ENCODE assay signal across 24 cellular contexts in genomic region chr1:67322442-67322841, GRCh38. TPM values are rescaled to one million over a fixed set of nuclear protein-coding genes. Genes with fewer than 3 reads are reported as not detected.
A peak's percentile ranks its signal among the peaks of the same experiment; 100 is the strongest.
DNase-seq lines count a peak whose midpoint lies in the region; ATAC-seq and TF ChIP-seq lines count a peak whose summit lies in the region.
"Had no signal": no experiment of that assay in that cellular context is flagged by ENCODE, and none has a peak within 500 bp of the region (broad histone marks: within the 10 kb centered on the region; RNA-seq: fewer than 3 reads in every experiment).

No MANE protein-coding gene starts in this region.

- WGBS in suprapubic skin, result 91% methylated on average over 1 of the region's 1 CpG

- TF ChIP-seq CTCF in GM10248 (IDR thresholded peaks at IDR 0.05; ENCODE audit: control extremely low read depth, extremely low read depth, low read depth, missing control alignments) (no peak), suprapubic skin (IDR thresholded peaks at IDR 0.05) (no peak)

- DNase-seq in activated CD4-positive, alpha-beta T cell treated with anti-CD3 and anti-CD28 coated beads, Interleukin-2, amount 10 ng/mL, durations not matched to agents 7 days and 5 days, result no peak
- no peak for DNase-seq in activated CD4-positive, alpha-beta T cell treated with anti-CD3 and anti-CD28 coated beads for 1 hour
- peak; percentile 17 for DNase-seq in GM10248 (ENCODE audit: extremely low spot score)
- no peak for DNase-seq in immature natural killer cell
- DNase-seq in NCI-H345 treated with DMSO at 0.1 percent for 48 hours (lab: John Stamatoyannopoulos, UW; ENCODE audit: unreplicated experiment), result no peak
- no peak for DNase-seq in suprapubic skin (ENCODE audit: low spot score in 2 of 2)
- DNase-seq in NCI-H526 treated with DMSO at 0.1 percent for 48 hours (lab: John Stamatoyannopoulos, UW), result no peak
- DNase-seq: DMS153, DND-41, GOT3, HFFc6, KBM-7, NCI-H2029, NCI-H446 treated with DMSO at 0.1 percent for 48 hours, NCI-H526, Right ventricle myocardium superior, RPMI8226 had no signal

- no peaks in the 10 kb centered on the region for H3K36me3 ChIP-seq in suprapubic skin
- H3K36me3 ChIP-seq: HAP-1, SJSA1 had no signal

- POLR2A ChIA-PET in activated CD4-positive, alpha-beta T cell treated with anti-CD3 and anti-CD28 coated beads, Interleukin-2, amount 10 ng/mL, durations not matched to agents 7 days and 5 days (lab: Charles Lee), result no interaction called here
- POLR2A ChIA-PET in GM10248 (lab: Yijun Ruan, JAX), result interaction anchor here (0.6 kb wide), 1 partner anchor 81 kb away, joined by 5 read pairs; no protein-coding TSS in a partner anchor

- H3K27me3 ChIP-seq in suprapubic skin, result no peaks in the 10 kb centered on the region
- H3K27me3 ChIP-seq: SJSA1 had no signal

- H3K4me1 ChIP-seq in suprapubic skin, result no peaks in the 10 kb centered on the region
- H3K4me1 ChIP-seq: HAP-1, SJSA1 had no signal

- peaks cover 25% of the 10 kb centered on the region for H3K4me1 Mint-ChIP-seq in activated CD4-positive, alpha-beta T cell treated with anti-CD3 and anti-CD28 coated beads, Interleukin-2, amount 10 ng/mL, durations not matched to agents 7 days and 5 days
- H3K4me1 Mint-ChIP-seq in immature natural killer cell, result peaks cover 3 to 41% of the 10 kb centered on the region in 2 donors

- no peak overlapping the region for H3K4me3 ChIP-seq in suprapubic skin
- H3K4me3 ChIP-seq: HAP-1, SJSA1 had no signal

- CTCF ChIA-PET in activated CD4-positive, alpha-beta T cell treated with anti-CD3 and anti-CD28 coated beads, Interleukin-2, amount 10 ng/mL, durations not matched to agents 7 days and 5 days (lab: Charles Lee), result interaction anchor here (0.8 to 1.3 kb wide), 2 partner anchors 10 to 160 kb away, joined by 3 to 5 read pairs; no protein-coding TSS in a partner anchor
- CTCF ChIA-PET in GM10248 (lab: Yijun Ruan, JAX), result interaction anchor here (0.8 to 1.5 kb wide), 3 partner anchors 8 to 108 kb away, joined by 3 to 6 read pairs (median 5); no protein-coding TSS in a partner anchor

- no peaks in the 10 kb centered on the region for H3K27me3 Mint-ChIP-seq in activated CD4-positive, alpha-beta T cell treated with anti-CD3 and anti-CD28 coated beads, Interleukin-2, amount 10 ng/mL, durations not matched to agents 7 days and 5 days
- H3K27me3 Mint-ChIP-seq in immature natural killer cell (ENCODE audit: low read depth in 3 of 3), result peaks cover 0 to 2% (median 2%) of the 10 kb centered on the region in 3 donors

- no peaks in the 10 kb centered on the region for H3K9me3 ChIP-seq in suprapubic skin
- H3K9me3 ChIP-seq: HAP-1, SJSA1 had no signal

- H3K4me3 Mint-ChIP-seq in activated CD4-positive, alpha-beta T cell treated with anti-CD3 and anti-CD28 coated beads, Interleukin-2, amount 10 ng/mL, durations not matched to agents 7 days and 5 days, result no peak overlapping the region
- H3K4me3 Mint-ChIP-seq in immature natural killer cell, result peak overlapping the region in 1 of 5 donors; percentile 34
- H3K4me3 Mint-ChIP-seq: HFFc6 had no signal

- ATAC-seq in GM21786 (IDR thresholded peaks at IDR 0.05; ENCODE audit: unreplicated experiment), result peak; percentile 51

- TF ChIP-seq EP300 in suprapubic skin (IDR thresholded peaks at IDR 0.05), result no peak

- peaks cover 66% of the 10 kb centered on the region for H3K36me3 Mint-ChIP-seq in activated CD4-positive, alpha-beta T cell treated with anti-CD3 and anti-CD28 coated beads, Interleukin-2, amount 10 ng/mL, durations not matched to agents 7 days and 5 days (ENCODE audit: low read depth)
- peaks cover 7 to 37% (median 18%) of the 10 kb centered on the region in 3 donors for H3K36me3 Mint-ChIP-seq in immature natural killer cell

- H3K27ac Mint-ChIP-seq in activated CD4-positive, alpha-beta T cell treated with anti-CD3 and anti-CD28 coated beads, Interleukin-2, amount 10 ng/mL, durations not matched to agents 7 days and 5 days, result peak overlapping the region; percentile 33
- peak overlapping the region; percentile 22 to 87 (median 50) for H3K27ac Mint-ChIP-seq in immature natural killer cell
- H3K27ac Mint-ChIP-seq: HFFc6 had no signal

- no peak for TF ChIP-seq POLR2A in suprapubic skin (IDR thresholded peaks at IDR 0.05)

- H3K9me3 Mint-ChIP-seq in activated CD4-positive, alpha-beta T cell treated with anti-CD3 and anti-CD28 coated beads, Interleukin-2, amount 10 ng/mL, durations not matched to agents 7 days and 5 days, result peaks cover 4% of the 10 kb centered on the region
- H3K9me3 Mint-ChIP-seq in immature natural killer cell, result no peaks in the 10 kb centered on the region
- H3K9me3 Mint-ChIP-seq: HFFc6 had no signal

- H3K27ac ChIP-seq in suprapubic skin, result no peak overlapping the region
- H3K27ac ChIP-seq: SJSA1 had no signal

RNA-seq across cellular contexts. Expression of gene IL12RB2, which starts 14.8 kb away (rescaled TPM):
- 10 to 100 TPM; 29.3 to 31.8 TPM for total RNA-seq in activated CD4-positive, alpha-beta T cell treated with anti-CD3 and anti-CD28 coated beads, Interleukin-2, amount 10 ng/mL, durations not matched to agents 7 days and 5 days
- 10 to 100 TPM; 33.3 to 68.1 (median 40.5) TPM for polyA plus RNA-seq in immature natural killer cell
- 1 to 10 TPM in 3 of 4 donors, under 1 TPM in 1; 0.79 to 4.5 (median 1.6) TPM for total RNA-seq in suprapubic skin
- total RNA-seq: A172, HFFc6, LHCN-M2, MCF 10A, SJSA1 had no signal
- polyA plus RNA-seq: BJ had no signal

Comparison
In these comparisons a context has a peak if more than half of its experiments do, and no peak if none do; other contexts are left out.
1. RNA of gene IL12RB2, which starts 14.8 kb away (total RNA-seq): 29.3 to 31.8 TPM in activated CD4-positive, alpha-beta T cell treated with anti-CD3 and anti-CD28 coated beads, Interleukin-2, amount 10 ng/mL, durations not matched to agents 7 days and 5 days; 0.79 to 4.5 TPM in suprapubic skin; every median in the first group is over 4 times any median in the second.